9 cellular contexts compared by ENCODE assay signal in the genomic region with DNA sequence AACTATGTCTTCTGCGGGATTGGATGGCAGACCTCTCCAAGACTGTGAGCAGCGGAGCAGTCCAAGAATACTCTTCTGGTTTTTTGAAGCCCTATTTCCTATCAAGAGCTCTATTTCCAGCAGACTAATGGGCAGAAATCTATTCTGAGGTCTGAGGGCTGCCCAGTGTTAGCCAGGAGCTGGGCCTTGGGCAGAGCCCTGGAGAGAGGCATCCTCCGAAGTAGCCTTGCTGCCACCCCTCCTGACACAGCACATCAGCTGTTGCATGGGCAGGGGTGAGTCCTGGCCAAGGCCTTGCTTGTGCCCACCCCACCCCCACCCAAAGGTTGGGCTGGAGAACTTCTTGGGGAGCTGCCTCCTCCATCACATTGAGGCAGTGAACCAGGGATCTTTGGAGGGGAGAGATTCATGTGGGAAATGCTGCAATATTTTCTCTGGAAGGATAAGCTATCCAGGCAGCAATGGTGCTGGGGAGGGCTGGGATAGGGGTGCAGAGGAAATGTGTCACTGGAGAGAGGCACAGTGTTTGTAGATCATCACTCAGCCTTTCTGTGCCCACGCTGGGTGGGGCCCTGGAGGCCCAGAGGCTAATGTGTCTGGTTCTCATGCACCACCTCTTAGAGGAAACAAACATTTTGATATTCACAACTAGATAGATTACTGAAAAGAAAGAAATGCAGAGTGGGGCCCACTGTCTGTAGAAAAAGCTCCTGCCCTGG.
DNase-seq lines count a peak whose midpoint lies in the region; ATAC-seq and TF ChIP-seq lines count a peak whose summit lies in the region.
"Had no signal": no experiment of that assay in that cellular context is flagged by ENCODE, and none has a peak within 500 bp of the region (broad histone marks: within the 10 kb centered on the region; RNA-seq: fewer than 3 reads in every experiment).

No MANE protein-coding gene starts in this region.

- intact Hi-C loops in esophagus squamous epithelium (cut with DNase I): no loop called here

- no peak for ATAC-seq in HG03378 (IDR thresholded peaks at IDR 0.05; ENCODE audit: unreplicated experiment)

- H3K23ac ChIP-seq in neuronal stem cell (ENCODE audit: low read depth, low read length, poor library complexity): no peak overlapping the region

- H3K18ac ChIP-seq in neuronal stem cell (ENCODE audit: low read length): peak overlapping the region; percentile 4

- no peak overlapping the region for H3K14ac ChIP-seq in neuronal stem cell (ENCODE audit: low read length)

- H3K9ac ChIP-seq in SK-N-MC (ENCODE audit: insufficient read length) (no peak overlapping the region), neuronal stem cell (ENCODE audit: low read depth, low read length, poor library complexity) (no peak overlapping the region)

- H4K8ac ChIP-seq in neuronal stem cell (ENCODE audit: low read depth, low read length): no peak overlapping the region

- H3K4me1 ChIP-seq in esophagus squamous epithelium (peaks cover 0 to 48% (median 27%) of the 10 kb centered on the region in 3 donors), neuronal stem cell (ENCODE audit: control insufficient read depth in 2 of 2, insufficient read depth in 1 of 2, low read depth in 1 of 2, low read length in 2 of 2) (peaks cover 0 to 2% of the 10 kb centered on the region in 2 donors)

- H4K91ac ChIP-seq in neuronal stem cell (ENCODE audit: low read depth, low read length, poor library complexity): no peak overlapping the region

- 72 to 81% methylated on average over 3 to 4 of the region's 4 CpGs for WGBS in esophagus squamous epithelium, 2 donors
- no CpG with 5 or more reads among the region's 4 CpGs for WGBS in neuronal stem cell (ENCODE audit: extremely low coverage in 2 of 2, insufficient read length in 2 of 2, insufficient replicate concordance in 1 of 2), 2 donors

- H3K9me3 ChIP-seq in SK-N-MC (ENCODE audit: low read depth, low read length) (no peaks in the 10 kb centered on the region), esophagus squamous epithelium (no peaks in the 10 kb centered on the region), neuronal stem cell (replicated peaks in 1 of 2; ENCODE audit: control insufficient read depth in 2 of 2, insufficient read depth in 1 of 2, low read depth in 1 of 2, low read length in 2 of 2) (no peaks in the 10 kb centered on the region)

- H3K4me2 ChIP-seq in neuronal stem cell (ENCODE audit: insufficient read depth, low read length, poor library complexity, severe bottlenecking): no peak overlapping the region

- no peak overlapping the region for H2BK120ac ChIP-seq in neuronal stem cell (ENCODE audit: low read depth, low read length)

- peak; percentile 42 for DNase-seq in EL
- no peak for DNase-seq in SK-N-MC (ENCODE audit: low read depth, low spot score)
- no peak for DNase-seq in esophagus squamous epithelium (lab: John Stamatoyannopoulos, UW)
- DNase-seq in neuronal stem cell (ENCODE audit: low spot score): no peak
- DNase-seq in MV-4-11 (lab: John Stamatoyannopoulos, UW): no peak
- no peak for DNase-seq in stimulated activated CD4-positive, alpha-beta T cell treated with anti-CD3 and anti-CD28 coated beads, Interleukin-12 subunit alpha, Interleukin-12 subunit beta, amount 100 ng/mL, for 4 hours
- DNase-seq in NCI-H187 treated with DMSO at 0.1 percent for 48 hours (lab: John Stamatoyannopoulos, UW): no peak
- DNase-seq: activated T-cell treated with anti-CD3 and anti-CD28 coated beads, Interleukin-2, amount 50 U/mL, for 24 hours had no signal

- H2BK5ac ChIP-seq in neuronal stem cell (ENCODE audit: low read length): no peak overlapping the region

- no peak overlapping the region for H2AFZ ChIP-seq in neuronal stem cell (ENCODE audit: low read length)

- H2BK12ac ChIP-seq in neuronal stem cell (ENCODE audit: low read length): no peak overlapping the region

- no peaks in the 10 kb centered on the region for H3K79me1 ChIP-seq in neuronal stem cell (ENCODE audit: low read depth, low read length)

- H3K27ac ChIP-seq in SK-N-MC: peak overlapping the region; percentile 25; the same call in 1 of the 2 replicates
- H3K27ac ChIP-seq in esophagus squamous epithelium: peak overlapping the region in 3 of 4 donors; percentile 47 to 60 (median 52)
- no peak overlapping the region for H3K27ac ChIP-seq in neuronal stem cell (replicated peaks; ENCODE audit: low read length)

- no peak for TF ChIP-seq POLR2A in esophagus squamous epithelium (IDR thresholded peaks at IDR 0.05)

- no peaks in the 10 kb centered on the region for H3K36me3 ChIP-seq in SK-N-MC (ENCODE audit: insufficient read depth, low read length)
- peaks cover 0 to 20% (median 0%) of the 10 kb centered on the region in 3 donors for H3K36me3 ChIP-seq in esophagus squamous epithelium
- no peaks in the 10 kb centered on the region for H3K36me3 ChIP-seq in neuronal stem cell (replicated peaks in 1 of 2; ENCODE audit: control insufficient read depth in 2 of 2, insufficient read depth in 2 of 2, low read length in 2 of 2)

- TF ChIP-seq CTCF in esophagus squamous epithelium (IDR thresholded peaks at IDR 0.05): no peak

- H3K4me3 ChIP-seq in SK-N-MC: no peak overlapping the region
- H3K4me3 ChIP-seq in esophagus squamous epithelium: no peak overlapping the region
- no peak overlapping the region for H3K4me3 ChIP-seq in neuronal stem cell (ENCODE audit: low read length in 2 of 2)

- H3K27me3 ChIP-seq in esophagus squamous epithelium (no peaks in the 10 kb centered on the region), neuronal stem cell (ENCODE audit: control insufficient read depth in 3 of 3, insufficient read depth in 3 of 3, low read depth in 1 of 3, low read length in 3 of 3) (no peaks in the 10 kb centered on the region)

- H2BK15ac ChIP-seq in neuronal stem cell (ENCODE audit: low read length): no peak overlapping the region

- peak overlapping the region; percentile 5 for H2AK5ac ChIP-seq in neuronal stem cell (ENCODE audit: low read depth, low read length)

- H3K4ac ChIP-seq in neuronal stem cell (ENCODE audit: low read length): no peak overlapping the region
